Comparison of ENCODE assay signal across 8 cellular contexts in the genomic region with DNA sequence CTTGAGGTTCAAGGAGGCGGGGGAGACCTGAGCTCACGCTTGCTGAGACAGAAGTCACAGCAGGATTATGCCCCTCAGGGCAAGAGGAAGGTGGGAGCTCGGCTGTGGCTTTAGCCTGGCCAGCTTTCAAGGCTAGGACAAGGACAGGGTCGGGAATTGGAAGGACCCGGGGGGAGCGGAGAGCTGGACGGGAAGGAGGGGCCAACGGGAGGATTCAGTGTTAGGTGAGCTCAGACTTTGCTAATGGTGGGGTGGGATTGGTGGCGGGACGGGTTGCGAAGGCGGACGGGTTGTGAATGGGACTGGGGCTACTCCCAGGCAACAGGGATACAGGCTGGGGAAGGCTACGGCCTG. TPM values are rescaled to one million over a fixed set of nuclear protein-coding genes. Genes with fewer than 3 reads are reported as not detected.
DNase-seq lines count a peak whose midpoint lies in the region; ATAC-seq and TF ChIP-seq lines count a peak whose summit lies in the region.

No MANE protein-coding gene starts in this region.

- BruUV-seq in A673 (replicated peaks; lab: Mats Ljungman, UMichigan) (no TSS peak), IMR-90 (replicated peaks; lab: Mats Ljungman, UMichigan) (no TSS peak)

- H4K8ac ChIP-seq in IMR-90 (ENCODE audit: low read depth in 2 of 2, low read length in 2 of 2), result no peak overlapping the region

- no peak overlapping the region for H3K14ac ChIP-seq in IMR-90 (replicated peaks; ENCODE audit: low read depth, low read length)

- no peak overlapping the region for H4K91ac ChIP-seq in IMR-90 (ENCODE audit: insufficient read depth, low read depth, low read length)

- H3K4me1 ChIP-seq in A673 (ENCODE audit: insufficient read depth, low read length, poor library complexity, severe bottlenecking) (no peaks in the 10 kb centered on the region), IMR-90 (ENCODE audit: control insufficient read depth, insufficient read depth, low read length) (peaks cover 5% of the 10 kb centered on the region), mucosa of descending colon (ENCODE audit: low read depth) (peaks cover 7% of the 10 kb centered on the region)

- H3K4ac ChIP-seq in IMR-90 (ENCODE audit: low read depth, low read length), result no peak overlapping the region

- ATAC-seq in IMR-90 (ENCODE audit: low read depth) (peak; percentile 15), mucosa of descending colon (peak; percentile 3), HG02840 (IDR thresholded peaks at IDR 0.05; ENCODE audit: low FRiP score, unreplicated experiment) (no peak), HG02852 (IDR thresholded peaks at IDR 0.05; ENCODE audit: unreplicated experiment) (no peak), GM21447 (IDR thresholded peaks at IDR 0.05; ENCODE audit: unreplicated experiment) (no peak)

- no peak for TF ChIP-seq CTCF in A673 (conservative IDR thresholded peaks at IDR 0.05; ENCODE audit: low read depth, low read length)
- no peak for TF ChIP-seq CTCF in IMR-90 (conservative IDR thresholded peaks at IDR 0.05; ENCODE audit: low read depth, low read length)
- no peak for TF ChIP-seq CTCF in cardiac fibroblast (IDR thresholded peaks at IDR 0.05; ENCODE audit: low read depth, low read length)
- no peak for TF ChIP-seq CTCF in mucosa of descending colon (IDR thresholded peaks at IDR 0.05)

- H2BK120ac ChIP-seq in IMR-90 (ENCODE audit: low read depth, low read length), result no peak overlapping the region

- H3K27me3 ChIP-seq in A673 (replicated peaks; ENCODE audit: insufficient read depth, low read depth, low read length, poor library complexity) (no peaks in the 10 kb centered on the region), IMR-90 (ENCODE audit: control insufficient read depth, insufficient read depth, low read length) (peaks cover under 1% of the 10 kb centered on the region; the same call in 1 of the 2 replicates)

- peaks cover 2% of the 10 kb centered on the region; the same call in 1 of the 2 replicates for H3K9me1 ChIP-seq in IMR-90 (ENCODE audit: insufficient read depth, low read length)

- no peak overlapping the region for H2BK5ac ChIP-seq in IMR-90 (ENCODE audit: low read depth, low read length, poor library complexity, severe bottlenecking)

- H3K36me3 ChIP-seq in A673 (ENCODE audit: insufficient read depth, low read length, poor library complexity, severe bottlenecking), result peaks cover 3% of the 10 kb centered on the region
- H3K36me3 ChIP-seq in IMR-90 (ENCODE audit: control insufficient read depth, insufficient read depth, low read length), result no peaks in the 10 kb centered on the region
- H3K36me3 ChIP-seq in mucosa of descending colon (ENCODE audit: low read depth), result no peaks in the 10 kb centered on the region

- H3K9ac ChIP-seq in IMR-90 (ENCODE audit: low read depth, low read length), result peak overlapping the region; percentile 3

- no peak overlapping the region for H3K56ac ChIP-seq in IMR-90 (ENCODE audit: extremely low read depth, insufficient read depth, low read length)

- H3K4me3 ChIP-seq in A673 (ENCODE audit: low read depth, low read length, poor library complexity, severe bottlenecking), result peak overlapping the region; percentile 69
- H3K4me3 ChIP-seq in IMR-90 (ENCODE audit: insufficient read depth, low read depth, low read length), result peak overlapping the region; percentile 49
- H3K4me3 ChIP-seq in cardiac fibroblast (replicated peaks in 1 of 2; ENCODE audit: low read depth in 2 of 2, low read length in 2 of 2), result peak overlapping the region; percentile 54 to 57
- no peak overlapping the region for H3K4me3 ChIP-seq in mucosa of descending colon

- intact Hi-C loops in A673 (cut with micrococcal nuclease; ENCODE audit: unreplicated experiment), result no loop called here
- intact Hi-C loops in IMR-90 (cut with micrococcal nuclease), result no loop called here
- intact Hi-C loops in mucosa of descending colon (cut with DNase I, micrococcal nuclease), result no loop called here

- no peak overlapping the region for H2AK5ac ChIP-seq in IMR-90 (ENCODE audit: low read depth, low read length)

- no peak overlapping the region for H3K23ac ChIP-seq in IMR-90 (ENCODE audit: low read depth, low read length)

- no peak overlapping the region for H3K18ac ChIP-seq in IMR-90 (ENCODE audit: low read depth, low read length)

- CTCF ChIA-PET in A673 (lab: Charles Lee) (interaction anchor here (0.7 to 1.1 kb wide), 2 partner anchors 23 to 105 kb away, joined by 4 read pairs; no protein-coding TSS in a partner anchor), IMR-90 (lab: Yijun Ruan, JAX) (no interaction called here)

- no peak for TF ChIP-seq RAD21 in IMR-90 (IDR thresholded peaks at IDR 0.05; ENCODE audit: low read length)

- peaks cover 8 to 16% of the 10 kb centered on the region in 2 experiments; a peak in 3 of 4 replicates for H3K79me1 ChIP-seq in IMR-90 (ENCODE audit: low read depth in 1 of 2, low read length in 2 of 2)

- TF ChIP-seq POLR2A in IMR-90 (IDR thresholded peaks at IDR 0.05; ENCODE audit: low read depth, low read length), result no peak

- H4K5ac ChIP-seq in IMR-90 (ENCODE audit: low read depth, low read length), result no peak overlapping the region

- peaks cover 28% of the 10 kb centered on the region for H4K20me1 ChIP-seq in IMR-90 (ENCODE audit: insufficient read depth, low read length)

- DNase-seq in A673 (ENCODE audit: low spot score) (no peak), IMR-90 (no peak), cardiac fibroblast (ENCODE audit: low read depth in 2 of 2) (no peak), mucosa of descending colon (no peak), NOMO-1 treated with dmso at 0.1 percent for 144 hours (lab: John Stamatoyannopoulos, UW; ENCODE audit: unreplicated experiment) (no peak)

- H3K9me3 ChIP-seq in A673 (ENCODE audit: low read depth, low read length, poor library complexity, severe bottlenecking), result no peaks in the 10 kb centered on the region
- no peaks in the 10 kb centered on the region for H3K9me3 ChIP-seq in IMR-90 (ENCODE audit: control insufficient read depth, insufficient read depth, low read length)
- no peaks in the 10 kb centered on the region for H3K9me3 ChIP-seq in mucosa of descending colon

- in situ Hi-C loops in IMR-90 (cut with MboI; ENCODE audit: low sequenced_read_pairs), result no loop called here

- dilution Hi-C loops in IMR-90 (cut with HindIII; ENCODE audit: low sequenced_read_pairs, unreplicated experiment), result no loop called here

- H3K27ac ChIP-seq in A673 (ENCODE audit: low read depth, low read length, poor library complexity, severe bottlenecking), result peak overlapping the region; percentile 94
- no peak overlapping the region for H3K27ac ChIP-seq in IMR-90 (ENCODE audit: insufficient read depth, low read length)

- peak overlapping the region; percentile 81 for H3K4me2 ChIP-seq in IMR-90 (ENCODE audit: low read depth, low read length)

- H2AFZ ChIP-seq in IMR-90 (replicated peaks; ENCODE audit: low read length, poor library complexity), result peak overlapping the region; percentile 92

- H2AK9ac ChIP-seq in IMR-90 (replicated peaks; ENCODE audit: low read depth, low read length, poor library complexity), result peak overlapping the region; percentile 93

- H2BK15ac ChIP-seq in IMR-90 (ENCODE audit: low read depth, low read length), result no peak overlapping the region

- 4% methylated on average over 6 of the region's 14 CpGs; no CpG with 5 or more reads in 1 of the 2 experiments for WGBS in IMR-90 (ENCODE audit: extremely low coverage in 2 of 2, insufficient read length in 1 of 2), 2 experiments

- H2BK20ac ChIP-seq in IMR-90 (ENCODE audit: low read depth, low read length), result no peak overlapping the region

- POLR2A ChIA-PET in A673 (lab: Charles Lee; ENCODE audit: low non-redundant PET) (interaction anchor here (0.7 to 0.8 kb wide), 2 partner anchors 72 to 128 kb away, joined by 5 to 7 read pairs; no protein-coding TSS in a partner anchor), IMR-90 (lab: Charles Lee; ENCODE audit: unreplicated experiment) (no interaction called here)

TF ChIP-seq in IMR-90, 13 proteins besides CTCF, POLR2A, EP300 and RAD21:
- no peak for TF ChIP-seq MAZ (IDR thresholded peaks at IDR 0.05; ENCODE audit: borderline replicate concordance, low read depth, low read length)
- no peak for TF ChIP-seq RCOR1 (IDR thresholded peaks at IDR 0.05; ENCODE audit: insufficient replicate concordance, low read length)
- TF ChIP-seq BHLHE40 (IDR thresholded peaks at IDR 0.05; ENCODE audit: low read depth, low read length), result no peak
- TF ChIP-seq, protein P1, sequence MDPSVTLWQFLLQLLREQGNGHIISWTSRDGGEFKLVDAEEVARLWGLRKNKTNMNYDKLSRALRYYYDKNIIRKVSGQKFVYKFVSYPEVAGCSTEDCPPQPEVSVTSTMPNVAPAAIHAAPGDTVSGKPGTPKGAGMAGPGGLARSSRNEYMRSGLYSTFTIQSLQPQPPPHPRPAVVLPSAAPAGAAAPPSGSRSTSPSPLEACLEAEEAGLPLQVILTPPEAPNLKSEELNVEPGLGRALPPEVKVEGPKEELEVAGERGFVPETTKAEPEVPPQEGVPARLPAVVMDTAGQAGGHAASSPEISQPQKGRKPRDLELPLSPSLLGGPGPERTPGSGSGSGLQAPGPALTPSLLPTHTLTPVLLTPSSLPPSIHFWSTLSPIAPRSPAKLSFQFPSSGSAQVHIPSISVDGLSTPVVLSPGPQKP (IDR thresholded peaks at IDR 0.05; ENCODE audit: borderline replicate concordance, low read depth, low read length), result no peak
- no peak for TF ChIP-seq CEBPB (IDR thresholded peaks at IDR 0.05; ENCODE audit: low read depth, low read length)
- TF ChIP-seq NFE2L2 (IDR thresholded peaks at IDR 0.05; ENCODE audit: low read depth, low read length), result no peak
- no peak for TF ChIP-seq FOS (IDR thresholded peaks at IDR 0.05; ENCODE audit: low read depth, low read length)

RNA-seq across cellular contexts. Expression of a gene that starts 0.2 kb away (rescaled TPM):
- 0.68 and 1.0 TPM in 2 replicates for total RNA-seq in A673 (2021)
- 0.36 and 0.83 TPM in 2 replicates for total RNA-seq in IMR-90 (2012; rRNA removed)
- 0.31 and 0.39 TPM in 2 replicates for polyA plus RNA-seq in IMR-90 (2012; rRNA removed)
- 0.14 and 0.30 TPM in 2 replicates for polyA plus RNA-seq in IMR-90 (2012; cell fraction: cytosol; rRNA removed)
- polyA plus RNA-seq in IMR-90 (2012; cell fraction: nucleus; rRNA removed; ENCODE audit: low replicate concordance), result 0.27 and 0.62 TPM in 2 replicates
- total RNA-seq in mucosa of descending colon, result under 1 TPM; 0.43 to 0.94 (median 0.76) TPM

RNA-seq across cellular contexts. Expression of a gene that starts 0.4 kb away (rescaled TPM):
- total RNA-seq in A673 (2021) (225 and 230 TPM in 2 replicates), IMR-90 (2012; rRNA removed) (41.0 and 43.0 TPM in 2 replicates), mucosa of descending colon (10 to 100 TPM; 48.2 to 75.0 (median 72.8) TPM)
- polyA plus RNA-seq in IMR-90 (2012; rRNA removed), result 34.3 and 35.8 TPM in 2 replicates
- 8.7 and 25.6 TPM in 2 replicates for polyA plus RNA-seq in IMR-90 (2012; cell fraction: cytosol; rRNA removed)
- polyA plus RNA-seq in IMR-90 (2012; cell fraction: nucleus; rRNA removed; ENCODE audit: low replicate concordance), result 11.1 and 37.4 TPM in 2 replicates

RNA-seq across cellular contexts. Expression of a gene that starts 11.3 kb away (rescaled TPM):
- total RNA-seq in A673 (2021), result 126 and 132 TPM in 2 replicates
- total RNA-seq in IMR-90 (2012; rRNA removed), result 80.5 and 99.8 TPM in 2 replicates
- 118 and 125 TPM in 2 replicates for polyA plus RNA-seq in IMR-90 (2012; rRNA removed)
- 142 and 162 TPM in 2 replicates for polyA plus RNA-seq in IMR-90 (2012; cell fraction: cytosol; rRNA removed)
- polyA plus RNA-seq in IMR-90 (2012; cell fraction: nucleus; rRNA removed; ENCODE audit: low replicate concordance), result 53.3 and 65.7 TPM in 2 replicates
- total RNA-seq in mucosa of descending colon, result 10 to 100 TPM; 53.4 to 75.8 (median 60.3) TPM

Comparison
In these comparisons a context has a peak if more than half of its experiments do, and no peak if none do; other contexts are left out.
1. ATAC-seq: peak in IMR-90 (single experiment) and mucosa of descending colon (single experiment); none in HG02840 (single experiment), HG02852 (single experiment) and GM21447 (single experiment).